16 cellular contexts compared by ENCODE assay signal in the genomic region with DNA sequence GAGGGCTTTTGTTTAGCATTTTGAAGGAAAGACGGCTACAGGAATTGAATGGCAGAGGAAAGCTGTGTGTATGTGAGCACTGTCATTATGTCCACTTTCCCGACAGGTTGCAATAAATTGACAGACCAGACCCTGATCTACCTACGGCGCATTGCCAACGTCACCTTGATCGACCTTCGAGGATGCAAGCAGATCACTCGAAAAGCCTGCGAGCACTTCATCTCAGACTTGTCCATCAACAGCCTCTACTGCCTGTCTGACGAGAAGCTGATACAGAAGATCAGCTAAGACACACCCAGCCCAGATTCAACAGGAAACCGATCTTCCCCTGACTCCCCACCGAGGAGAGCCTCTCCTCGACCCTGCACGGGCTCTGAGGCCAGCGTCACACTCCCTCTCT. TPM values are rescaled to one million over a fixed set of nuclear protein-coding genes. Genes with fewer than 3 reads are reported as not detected.
DNase-seq lines count a peak whose midpoint lies in the region; ATAC-seq, FAIRE-seq and TF ChIP-seq lines count a peak whose summit lies in the region.
"Had no signal": no experiment of that assay in that cellular context is flagged by ENCODE, and none has a peak within 500 bp of the region (broad histone marks: within the 10 kb centered on the region; RNA-seq: fewer than 3 reads in every experiment).

No MANE protein-coding gene starts in this region.

- no peak overlapping the region for H3K4me3 Mint-ChIP-seq in activated T-cell treated with anti-CD3 and anti-CD28 coated beads, Interleukin-2, amount 50 U/mL, for 72 hours
- H3K4me3 Mint-ChIP-seq in WTC11: no peak overlapping the region
- H3K4me3 Mint-ChIP-seq: neural crest cell, T-cell had no signal

- TF ChIP-seq CTCF in WTC11 (IDR thresholded peaks at IDR 0.05) (no peak), H1 (IDR thresholded peaks at IDR 0.05; ENCODE audit: control extremely low read depth in 1 of 3, insufficient read depth in 1 of 3, low read depth in 1 of 3, low read length in 3 of 3) (no peak), omental fat pad (IDR thresholded peaks at IDR 0.05) (no peak), psoas muscle (IDR thresholded peaks at IDR 0.05) (no peak)

- no peak overlapping the region for H2AFZ ChIP-seq in H1 (ENCODE audit: low read length)

- H3K23ac ChIP-seq in H1 (ENCODE audit: insufficient read length): no peak overlapping the region

- 90% methylated on average over 15 of the region's 15 CpGs; no CpG with 5 or more reads in 1 of the 2 experiments for WGBS in H1 (ENCODE audit: extremely low coverage in 1 of 2, insufficient coverage in 1 of 2, insufficient read length in 1 of 2, insufficient replicate concordance in 2 of 2, low coverage in 1 of 2, low lambda C conversion rate in 2 of 2, missing lambda C conversion rate in 1 of 2), 2 experiments
- WGBS in psoas muscle, 3 donors: 78 to 85% (median 81%) methylated on average over 15 of the region's 15 CpGs

- no peaks in the 10 kb centered on the region for H3K79me2 ChIP-seq in H1 (ENCODE audit: control insufficient read depth in 1 of 2, insufficient read depth in 2 of 2, low read length in 2 of 2)

- no peak overlapping the region for H3K56ac ChIP-seq in H1 (replicated peaks; ENCODE audit: insufficient read length, low read depth, low read length)

- H3K4me1 ChIP-seq in H1 (replicated peaks in 1 of 4; ENCODE audit: control insufficient read depth in 3 of 4, insufficient read depth in 4 of 4, low read length in 3 of 4) (no peaks in the 10 kb centered on the region), psoas muscle (no peaks in the 10 kb centered on the region)

- no peak for FAIRE-seq in H1 (lab: Jason Lieb, UNC)
- FAIRE-seq: bronchial epithelial cell had no signal

- no peak for DNase-seq in activated T-cell treated with anti-CD3 and anti-CD28 coated beads, Interleukin-2, amount 50 U/mL, for 72 hours
- DNase-seq in activated T-cell treated with anti-CD3 and anti-CD28 coated beads, Interleukin-2, amount 50 U/mL, for 1 hour: no peak
- DNase-seq in WTC11 (ENCODE audit: low spot score) (no peak), H1 (ENCODE audit: low read depth in 1 of 2, low spot score in 2 of 2) (no peak), sciatic nerve (ENCODE audit: low spot score) (peak; percentile 54), omental fat pad (ENCODE audit: low spot score) (no peak), psoas muscle (no peak), OCI-M1 (lab: John Stamatoyannopoulos, UW) (no peak)
- DNase-seq: ACHN, dermis blood vessel endothelial cell, mesendoderm, NCI-H1436, SIG-M5 had no signal

- no peaks in the 10 kb centered on the region for H3K27me3 Mint-ChIP-seq in activated T-cell treated with anti-CD3 and anti-CD28 coated beads, Interleukin-2, amount 50 U/mL, for 72 hours (ENCODE audit: low read depth)
- peaks cover 3% of the 10 kb centered on the region for H3K27me3 Mint-ChIP-seq in WTC11 (ENCODE audit: low read depth)
- H3K27me3 Mint-ChIP-seq: T-cell had no signal

- H3K27me3 ChIP-seq in H1 (replicated peaks in 1 of 4; ENCODE audit: control insufficient read depth in 3 of 4, extremely low read depth in 1 of 4, insufficient read depth in 3 of 4, low read length in 3 of 4) (no peaks in the 10 kb centered on the region), psoas muscle (ENCODE audit: insufficient read depth in 3 of 3, low read length in 2 of 3) (no peaks in the 10 kb centered on the region)

- peak overlapping the region; percentile 6 for H3K27ac Mint-ChIP-seq in activated T-cell treated with anti-CD3 and anti-CD28 coated beads, Interleukin-2, amount 50 U/mL, for 72 hours
- H3K27ac Mint-ChIP-seq in WTC11: peak overlapping the region; percentile 21; the same call in 1 of the 2 replicates

- H3K14ac ChIP-seq in H1 (ENCODE audit: insufficient read length): no peak overlapping the region

- H4K5ac ChIP-seq in H1 (ENCODE audit: insufficient read length, low read depth, low read length): no peak overlapping the region

- no peak overlapping the region for H2BK120ac ChIP-seq in H1 (replicated peaks; ENCODE audit: low read depth, low read length)

- H2BK15ac ChIP-seq in H1 (ENCODE audit: low read length): no peak overlapping the region

- peaks cover 12 to 23% of the 10 kb centered on the region in 2 donors for H3K36me3 Mint-ChIP-seq in activated T-cell treated with anti-CD3 and anti-CD28 coated beads, Interleukin-2, amount 50 U/mL, for 72 hours (ENCODE audit: insufficient read depth in 2 of 2)
- H3K36me3 Mint-ChIP-seq in WTC11: peaks cover 67% of the 10 kb centered on the region

- H3K9me3 ChIP-seq in H1 (ENCODE audit: insufficient read depth in 2 of 2, low read depth in 1 of 2, low read length in 1 of 2): no peaks in the 10 kb centered on the region
- no peaks in the 10 kb centered on the region for H3K9me3 ChIP-seq in psoas muscle

- H2BK5ac ChIP-seq in H1 (ENCODE audit: low read depth, low read length): no peak overlapping the region

- H2AK5ac ChIP-seq in H1 (ENCODE audit: low read depth, low read length): no peak overlapping the region

- H3K9ac ChIP-seq in H1 (replicated peaks in 1 of 4; ENCODE audit: extremely low read depth in 1 of 4, low read depth in 3 of 4, low read length in 3 of 4): no peak overlapping the region

- H3K27ac ChIP-seq in H1 (ENCODE audit: low read depth, low read length) (no peak overlapping the region), psoas muscle (no peak overlapping the region)

- intact Hi-C loops in sciatic nerve (cut with DNase I): no loop called here
- intact Hi-C loops in psoas muscle (cut with DNase I): no loop called here

- peaks cover 2% of the 10 kb centered on the region; the same call in 1 of the 2 replicates for H3K79me1 ChIP-seq in H1 (ENCODE audit: low read depth, low read length)

- H3K36me3 ChIP-seq in H1 (ENCODE audit: control insufficient read depth in 2 of 4, insufficient read depth in 4 of 4, low read length in 3 of 4): peaks cover 54 to 70% (median 67%) of the 10 kb centered on the region in 4 experiments
- H3K36me3 ChIP-seq in psoas muscle (ENCODE audit: insufficient read depth in 1 of 2, low read depth in 1 of 2): peaks cover 30 to 83% of the 10 kb centered on the region in 2 donors

- H2BK12ac ChIP-seq in H1 (ENCODE audit: low read depth, low read length): no peak overlapping the region

- POLR2A ChIA-PET in WTC11 (lab: Charles Lee): no interaction called here
- POLR2A ChIA-PET in H1 (lab: Charles Lee; ENCODE audit: partially characterized antibody): interaction anchor here (2.7 to 2.8 kb wide), 2 partner anchors 11 to 14 kb away, joined by 15 to 23 read pairs; no protein-coding TSS in a partner anchor

- no peak for TF ChIP-seq EP300 in H1 (IDR thresholded peaks at IDR 0.05; ENCODE audit: borderline replicate concordance in 1 of 2, low read depth in 2 of 2, low read length in 2 of 2)

- no peak overlapping the region for H3K18ac ChIP-seq in H1 (ENCODE audit: extremely low read depth, low read length)

- H4K91ac ChIP-seq in H1 (replicated peaks; ENCODE audit: insufficient read length, low read length): no peak overlapping the region

- no peak for TF ChIP-seq RAD21 in H1 (IDR thresholded peaks at IDR 0.05 in 1 of 2, conservative IDR thresholded peaks at IDR 0.05 in 1 of 2; ENCODE audit: low read depth in 2 of 2, low read length in 2 of 2)

- no peak for TF ChIP-seq POLR2A in H1 (IDR thresholded peaks at IDR 0.05; ENCODE audit: control extremely low read depth in 1 of 2, low read depth in 2 of 2, low read length in 2 of 2)

- no peak overlapping the region for H3K4me3 ChIP-seq in H1 (ENCODE audit: extremely low read depth in 1 of 4, insufficient read depth in 2 of 4, low read depth in 3 of 4, low read length in 4 of 4)
- H3K4me3 ChIP-seq in psoas muscle: no peak overlapping the region

- H3K9me3 Mint-ChIP-seq in activated T-cell treated with anti-CD3 and anti-CD28 coated beads, Interleukin-2, amount 50 U/mL, for 72 hours: no peaks in the 10 kb centered on the region
- no peaks in the 10 kb centered on the region for H3K9me3 Mint-ChIP-seq in WTC11
- H3K9me3 Mint-ChIP-seq: neural crest cell, T-cell had no signal

- no peak overlapping the region for H2BK20ac ChIP-seq in H1 (ENCODE audit: low read length)

- no peak overlapping the region for H4K8ac ChIP-seq in H1 (ENCODE audit: extremely low read depth, insufficient read depth, low read length)

- no peak for ATAC-seq in activated T-cell treated with anti-CD3 and anti-CD28 coated beads, Interleukin-2, amount 50 U/mL, for 72 hours (replicated peaks in 1 of 2)
- ATAC-seq in WTC11 (no peak), sciatic nerve (no peak), omental fat pad (ENCODE audit: low FRiP score) (no peak), psoas muscle (no peak)
- ATAC-seq: T-cell had no signal

- peaks cover 0 to 12% of the 10 kb centered on the region in 2 experiments for H4K20me1 ChIP-seq in H1 (replicated peaks in 1 of 2; ENCODE audit: control insufficient read depth in 1 of 2, insufficient read depth in 2 of 2, low read length in 2 of 2)

- H3K4me1 Mint-ChIP-seq in activated T-cell treated with anti-CD3 and anti-CD28 coated beads, Interleukin-2, amount 50 U/mL, for 72 hours (ENCODE audit: low read depth): peaks cover 13% of the 10 kb centered on the region
- no peaks in the 10 kb centered on the region for H3K4me1 Mint-ChIP-seq in WTC11
- H3K4me1 Mint-ChIP-seq: neural crest cell had no signal

- no peak overlapping the region for H3K4me2 ChIP-seq in H1 (ENCODE audit: insufficient read depth in 1 of 2, low read depth in 2 of 2, low read length in 2 of 2)

- CTCF ChIA-PET in WTC11 (lab: Charles Lee) (no interaction called here), H1 (lab: Charles Lee; ENCODE audit: partially characterized antibody) (interaction anchor here (0.8 to 3.7 kb wide), 6 partner anchors 8 to 229 kb away, joined by 3 to 26 read pairs (median 3); no protein-coding TSS in a partner anchor)

- no peaks in the 10 kb centered on the region; the same call in 1 of the 2 replicates for H3K23me2 ChIP-seq in H1 (ENCODE audit: low read depth, low read length)

- H3K4ac ChIP-seq in H1 (replicated peaks; ENCODE audit: insufficient read length, low read depth, low read length): no peak overlapping the region

RNA-seq across cellular contexts. Expression of a gene that starts 11.5 kb away (rescaled TPM):
- 100 to 1,000 TPM; 379 to 422 TPM for total RNA-seq in activated T-cell treated with anti-CD3 and anti-CD28 coated beads, Interleukin-2, amount 50 U/mL, for 72 hours
- 59.4 to 68.1 TPM (median 61.4 TPM) in 3 replicates for total RNA-seq in WTC11 (2021)
- 47.3 and 51.4 TPM in 2 replicates for total RNA-seq in H1 (2021; fragmentation: NEBNext Ultra II Directional; extraction: Animal tissue kit (Norgen Biotek cat#: 25700))
- polyA plus RNA-seq in H1 (2011; rRNA removed): 49.7 and 67.8 TPM in 2 replicates
- polyA plus RNA-seq in H1 (2011; cell fraction: cytosol; rRNA removed): 45.7 TPM
- 154 TPM for polyA plus RNA-seq in H1 (2011; cell fraction: nucleus; rRNA removed)
- 40.2 to 61.0 TPM (median 51.5 TPM) in 4 replicates for polyA plus RNA-seq in H1 (2012, experiment 1 of 2)
- polyA plus RNA-seq in H1 (2012, experiment 2 of 2): 42.4 TPM
- 24.9 TPM for polyA plus RNA-seq in H1 (2013, experiment 1 of 2)
- 26.2 TPM for polyA plus RNA-seq in H1 (2013, experiment 2 of 2)
- polyA minus RNA-seq in H1 (2011; rRNA and poly(A)+ RNA removed): 27.8 and 44.3 TPM in 2 replicates
- 37.5 TPM for polyA minus RNA-seq in H1 (2011; cell fraction: cytosol; rRNA and poly(A)+ RNA removed)
- polyA minus RNA-seq in H1 (2011; cell fraction: nucleus; rRNA and poly(A)+ RNA removed): 57.3 TPM
- total RNA-seq in sciatic nerve: 61.7 TPM
- 100 to 1,000 TPM in 1 of 4 donors, 10 to 100 TPM in 3; 42.6 to 106 (median 50.7) TPM for total RNA-seq in omental fat pad
- 10 to 100 TPM; 41.7 to 46.8 (median 46.1) TPM for total RNA-seq in psoas muscle
- 10 to 100 TPM; 37.3 to 56.8 (median 46.2) TPM for polyA plus RNA-seq in psoas muscle

RNA-seq across cellular contexts. Expression of a gene that starts 34.3 kb away (rescaled TPM):
- total RNA-seq in activated T-cell treated with anti-CD3 and anti-CD28 coated beads, Interleukin-2, amount 50 U/mL, for 72 hours: 10 to 100 TPM; 78.5 to 90.9 TPM
- total RNA-seq in WTC11 (2021): 36.8 to 55.5 TPM (median 42.4 TPM) in 3 replicates
- 24.9 and 29.2 TPM in 2 replicates for total RNA-seq in H1 (2021; fragmentation: NEBNext Ultra II Directional; extraction: Animal tissue kit (Norgen Biotek cat#: 25700))
- polyA plus RNA-seq in H1 (2011; rRNA removed): 26.5 and 35.5 TPM in 2 replicates
- 30.2 TPM for polyA plus RNA-seq in H1 (2011; cell fraction: cytosol; rRNA removed)
- polyA plus RNA-seq in H1 (2011; cell fraction: nucleus; rRNA removed): 98.7 TPM
- polyA plus RNA-seq in H1 (2012, experiment 1 of 2): 21.2 to 24.2 TPM (median 22.8 TPM) in 4 replicates
- 16.4 TPM for polyA plus RNA-seq in H1 (2012, experiment 2 of 2)
- 18.6 TPM for polyA plus RNA-seq in H1 (2013, experiment 1 of 2)
- polyA plus RNA-seq in H1 (2013, experiment 2 of 2): 19.3 TPM
- polyA minus RNA-seq in H1 (2011; rRNA and poly(A)+ RNA removed): 10.0 and 14.3 TPM in 2 replicates
- 10.9 TPM for polyA minus RNA-seq in H1 (2011; cell fraction: cytosol; rRNA and poly(A)+ RNA removed)
- polyA minus RNA-seq in H1 (2011; cell fraction: nucleus; rRNA and poly(A)+ RNA removed): 36.1 TPM
- total RNA-seq in sciatic nerve: 69.7 TPM
- 10 to 100 TPM; 18.6 to 78.2 (median 28.6) TPM for total RNA-seq in omental fat pad
- 1 to 10 TPM; 4.1 to 8.6 (median 7.8) TPM for total RNA-seq in psoas muscle
- 1 to 10 TPM; 4.6 to 7.0 (median 5.9) TPM for polyA plus RNA-seq in psoas muscle

RNA-seq across cellular contexts. Expression of a gene that starts 48.6 kb away (rescaled TPM):
- 10 to 100 TPM; 13.3 to 20.3 TPM for total RNA-seq in activated T-cell treated with anti-CD3 and anti-CD28 coated beads, Interleukin-2, amount 50 U/mL, for 72 hours
- total RNA-seq in WTC11 (2021): 34.8 to 43.4 TPM (median 42.3 TPM) in 3 replicates
- 19.8 and 23.6 TPM in 2 replicates for total RNA-seq in H1 (2021; fragmentation: NEBNext Ultra II Directional; extraction: Animal tissue kit (Norgen Biotek cat#: 25700))
- 16.9 and 23.6 TPM in 2 replicates for polyA plus RNA-seq in H1 (2011; rRNA removed)
- 19.8 TPM for polyA plus RNA-seq in H1 (2011; cell fraction: cytosol; rRNA removed)
- polyA plus RNA-seq in H1 (2011; cell fraction: nucleus; rRNA removed): 80.6 TPM
- polyA plus RNA-seq in H1 (2012, experiment 1 of 2): 23.8 to 38.6 TPM (median 31.8 TPM) in 4 replicates
- polyA plus RNA-seq in H1 (2012, experiment 2 of 2): 16.9 TPM
- polyA plus RNA-seq in H1 (2013, experiment 1 of 2): 49.3 TPM
- polyA plus RNA-seq in H1 (2013, experiment 2 of 2): 53.9 TPM
- 6.9 and 9.6 TPM in 2 replicates for polyA minus RNA-seq in H1 (2011; rRNA and poly(A)+ RNA removed)
- polyA minus RNA-seq in H1 (2011; cell fraction: cytosol; rRNA and poly(A)+ RNA removed): 12.3 TPM
- polyA minus RNA-seq in H1 (2011; cell fraction: nucleus; rRNA and poly(A)+ RNA removed): 14.5 TPM
- 40.7 TPM for total RNA-seq in sciatic nerve
- total RNA-seq in omental fat pad: 10 to 100 TPM; 22.6 to 44.6 (median 28.3) TPM
- total RNA-seq in psoas muscle: 10 to 100 TPM in 1 of 4 donors, 1 to 10 TPM in 3; 3.7 to 10.1 (median 6.9) TPM
- polyA plus RNA-seq in psoas muscle: 1 to 10 TPM; 3.0 to 5.0 (median 4.2) TPM
